In genomic region chr14:53810221-53810620, GRCh38 we compare ENCODE assay signal across 22 cellular contexts.
"Had no signal": no experiment of that assay in that cellular context is flagged by ENCODE, and none has a peak within 500 bp of the region (broad histone marks: within the 10 kb centered on the region; RNA-seq: fewer than 3 reads in every experiment).

No MANE protein-coding gene starts in this region.

- H3K27ac ChIP-seq: SJSA1, SK-N-MC had no signal

- H3K4me1 ChIP-seq: SJSA1 had no signal

- DNase-seq: KBM-7, MG63, NCI-H1092, NCI-H1105 treated with DMSO at 0.1 percent for 48 hours, NCI-H1417 treated with DMSO at 0.1 percent for 48 hours, NCI-H146, NCI-H1694 treated with DMSO at 0.1 percent for 48 hours, NCI-H1930, NCI-H2081, NCI-H2107, NCI-H2227 treated with DMSO at 0.1 percent for 48 hours, NCI-H446, NCI-H510A, NCI-H524 treated with DMSO at 0.1 percent for 48 hours, NCI-H69, NCI-H774, Right ventricle myocardium superior, RPMI8226, SIG-M5 had no signal

- FAIRE-seq: RCC 7860 had no signal

- H3K9me3 ChIP-seq: MG63, SJSA1 had no signal

- H3K4me3 ChIP-seq: MG63, SJSA1, SK-N-MC had no signal

- H3K27me3 ChIP-seq: MG63 had no signal

- H3K36me3 ChIP-seq: MG63, SJSA1 had no signal
